11 cellular contexts compared by ENCODE assay signal in the genomic region with DNA sequence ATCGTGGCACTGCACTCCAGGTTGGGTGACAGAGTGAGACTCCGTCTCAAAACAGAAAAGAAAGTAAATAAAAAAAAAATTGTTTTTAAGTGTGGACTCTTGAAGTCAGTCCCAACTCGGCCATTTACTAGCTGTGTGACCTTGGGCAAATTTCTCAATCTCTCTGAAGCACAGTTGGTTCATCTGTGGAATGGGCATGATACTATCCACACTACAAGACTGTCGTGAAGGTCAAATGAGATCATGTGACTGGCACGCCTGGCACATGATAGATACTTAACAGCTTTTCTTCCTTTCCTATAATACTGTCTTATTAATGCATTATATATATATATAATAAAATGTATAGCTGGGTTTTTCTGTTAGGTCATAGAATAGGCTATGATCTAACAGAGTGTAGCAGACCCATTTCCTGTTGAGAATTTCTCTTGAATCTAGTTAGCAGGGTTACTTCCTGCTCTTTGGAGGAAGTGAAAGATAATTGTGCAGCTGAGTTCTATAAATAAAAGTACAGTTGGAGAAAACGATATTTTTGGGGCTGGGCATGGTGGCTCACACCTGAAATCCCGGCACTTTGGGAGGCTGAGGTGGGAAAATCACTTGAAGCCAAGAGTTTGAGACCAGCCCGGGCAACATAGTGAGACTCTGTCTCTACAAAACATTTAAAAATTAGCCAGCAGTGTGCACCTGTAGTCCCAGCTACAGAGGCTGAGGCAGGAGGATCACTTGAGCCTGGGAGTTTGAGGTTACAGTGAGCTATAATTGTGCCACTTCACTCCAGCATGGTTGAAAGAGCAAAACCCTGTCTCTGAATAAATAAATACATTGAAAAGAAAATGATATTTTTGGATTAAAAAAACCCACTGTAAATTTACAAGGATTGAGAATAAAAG. TPM values are rescaled to one million over a fixed set of nuclear protein-coding genes. Genes with fewer than 3 reads are reported as not detected.
A peak's percentile ranks its signal among the peaks of the same experiment; 100 is the strongest.
DNase-seq lines count a peak whose midpoint lies in the region; ATAC-seq and TF ChIP-seq lines count a peak whose summit lies in the region.
"Had no signal": no experiment of that assay in that cellular context is flagged by ENCODE, and none has a peak within 500 bp of the region (broad histone marks: within the 10 kb centered on the region; RNA-seq: fewer than 3 reads in every experiment).

No MANE protein-coding gene starts in this region.

- H3K4me1 Mint-ChIP-seq in central memory CD8-positive, alpha-beta T cell: peaks cover 9% of the 10 kb centered on the region

- no peaks in the 10 kb centered on the region for H3K27me3 ChIP-seq in upper lobe of right lung
- H3K27me3 ChIP-seq: MG63 had no signal

- no peak for TF ChIP-seq CTCF in upper lobe of right lung (IDR thresholded peaks at IDR 0.05)

- H3K27ac Mint-ChIP-seq in central memory CD8-positive, alpha-beta T cell (ENCODE audit: low read depth): peak overlapping the region; percentile 29

- H3K4me3 Mint-ChIP-seq in central memory CD8-positive, alpha-beta T cell: peak overlapping the region; percentile 8

- H3K9me3 ChIP-seq in upper lobe of right lung: no peaks in the 10 kb centered on the region
- H3K9me3 ChIP-seq: MG63 had no signal

- ATAC-seq in Right ventricle myocardium inferior (peak; percentile 28), Right ventricle myocardium superior (ENCODE audit: poor library complexity) (no peak), upper lobe of right lung (peak; percentile 67), GM18517 (IDR thresholded peaks at IDR 0.05; ENCODE audit: unreplicated experiment) (no peak), HG02798 (IDR thresholded peaks at IDR 0.05; ENCODE audit: poor library complexity, unreplicated experiment) (no peak)
- ATAC-seq in central memory CD8-positive, alpha-beta T cell (replicated peaks; ENCODE audit: extremely low read depth, poor library complexity, severe bottlenecking): peak; percentile 58

- H3K27ac ChIP-seq in upper lobe of right lung: peak overlapping the region; percentile 11

- H3K4me1 ChIP-seq in upper lobe of right lung: peaks cover 6% of the 10 kb centered on the region

- H3K36me3 ChIP-seq in upper lobe of right lung: no peaks in the 10 kb centered on the region
- H3K36me3 ChIP-seq: MG63 had no signal

- H3K9me3 Mint-ChIP-seq in central memory CD8-positive, alpha-beta T cell: no peaks in the 10 kb centered on the region

- no peaks in the 10 kb centered on the region for H3K27me3 Mint-ChIP-seq in central memory CD8-positive, alpha-beta T cell

- DNase-seq in Right ventricle myocardium inferior (ENCODE audit: missing footprints) (no peak), Right ventricle myocardium superior (no peak), NOMO-1 (lab: John Stamatoyannopoulos, UW; ENCODE audit: unreplicated experiment in 2 of 2) (peak; percentile 67 to 93), upper lobe of right lung (no peak), NCI-H526 (lab: John Stamatoyannopoulos, UW) (no peak)
- DNase-seq in central memory CD8-positive, alpha-beta T cell (ENCODE audit: low spot score in 2 of 2): no peak
- DNase-seq: caudate nucleus; MG63; stimulated activated CD4-positive, alpha-beta T cell treated with anti-CD3 and anti-CD28 coated beads, Interleukin-12 subunit alpha, Interleukin-12 subunit beta, amount 100 ng/mL, for 4 hours had no signal

- intact Hi-C loops in Right ventricle myocardium inferior (cut with DNase I) (no loop called here), Right ventricle myocardium superior (cut with DNase I) (no loop called here), upper lobe of right lung (cut with DNase I) (no loop called here)

- H3K36me3 Mint-ChIP-seq in central memory CD8-positive, alpha-beta T cell (ENCODE audit: insufficient read depth): no peaks in the 10 kb centered on the region

- H3K4me3 ChIP-seq in upper lobe of right lung: no peak overlapping the region
- H3K4me3 ChIP-seq: MG63 had no signal

RNA-seq across cellular contexts. Expression of a gene that starts 7.3 kb away (rescaled TPM):
- total RNA-seq in Right ventricle myocardium inferior (3.8 TPM), Right ventricle myocardium superior (2.2 TPM), upper lobe of right lung (17.9 TPM)

RNA-seq across cellular contexts. Expression of a gene that starts 40.6 kb away (rescaled TPM):
- total RNA-seq in Right ventricle myocardium inferior (8.2 TPM), Right ventricle myocardium superior (7.4 TPM), upper lobe of right lung (12.6 TPM)

RNA-seq across cellular contexts. Expression of a gene that starts 49.9 kb away (rescaled TPM):
- total RNA-seq in Right ventricle myocardium inferior (321 TPM), Right ventricle myocardium superior (262 TPM), upper lobe of right lung (881 TPM)

RNA-seq across cellular contexts. Expression of a gene that starts 50.5 kb away (rescaled TPM):
- total RNA-seq in Right ventricle myocardium inferior (14.7 TPM), Right ventricle myocardium superior (11.2 TPM), upper lobe of right lung (40.3 TPM)

Comparison
In these comparisons a context has a peak if more than half of its experiments do, and no peak if none do; other contexts are left out.
1. ATAC-seq: peak in Right ventricle myocardium inferior (single experiment), central memory CD8-positive, alpha-beta T cell (single experiment) and upper lobe of right lung (single experiment); none in Right ventricle myocardium superior (single experiment), GM18517 (single experiment) and HG02798 (single experiment).
2. DNase-seq: peak in NOMO-1 (2 of 2); none in Right ventricle myocardium inferior (single experiment), Right ventricle myocardium superior (single experiment), central memory CD8-positive, alpha-beta T cell (0 of 2), upper lobe of right lung (single experiment) and NCI-H526 (0 of 2).